Comparison of ENCODE assay signal across 18 cellular contexts in genomic region chr1:22778842-22779520, GRCh38.
A peak's percentile ranks its signal among the peaks of the same experiment; 100 is the strongest.
DNase-seq lines count a peak whose midpoint lies in the region; ATAC-seq and TF ChIP-seq lines count a peak whose summit lies in the region.
"Had no signal": no experiment of that assay in that cellular context is flagged by ENCODE, and none has a peak within 500 bp of the region (broad histone marks: within the 10 kb centered on the region; RNA-seq: fewer than 3 reads in every experiment).

No MANE protein-coding gene starts in this region.

- intact Hi-C loops in Right ventricle myocardium superior (cut with DNase I): loop anchor here (10.0 kb wide), 1 partner anchor 54 kb away; no protein-coding TSS in a partner anchor
- intact Hi-C loops in cardiac septum (cut with DNase I): no loop called here
- intact Hi-C loops in ovary (cut with DNase I): no loop called here
- intact Hi-C loops in aorta (cut with DNase I): no loop called here

- 7 to 12% (median 10%) methylated on average over 9 of the region's 9 CpGs for WGBS in ovary, 3 donors
- 7 to 8% methylated on average over 9 of the region's 9 CpGs for WGBS in aorta, 2 donors

- no peak for TF ChIP-seq POLR2A in ovary (IDR thresholded peaks at IDR 0.05)

- no peak for TF ChIP-seq EP300 in ovary (IDR thresholded peaks at IDR 0.05)

- DNase-seq in Right ventricle myocardium superior (peak; percentile 75), cardiac septum (ENCODE audit: low spot score) (no peak), hypothalamus (lab: John Stamatoyannopoulos, UW) (peak in 42 of 51 donors; percentile 19 to 86 (median 60)), ovary (peak; percentile 68 to 89 (median 83)), aorta (peak in 1 of 2 donors; percentile 55), NCI-H526 (lab: John Stamatoyannopoulos, UW) (no peak), glutamatergic neuron (no peak)
- DNase-seq: activated CD4-positive, alpha-beta T cell treated with anti-CD3 and anti-CD28 coated beads, Interleukin-2, amount 50 U/mL, for 48 hours; amniotic stem cell; CD8-positive, alpha-beta T cell; EL; NCI-H1048; NCI-H2171 treated with DMSO at 0.1 percent for 48 hours had no signal

- ATAC-seq in Right ventricle myocardium superior (ENCODE audit: poor library complexity) (peak; percentile 80), aorta (ENCODE audit: low FRiP score) (peak; percentile 47)
- no peak for ATAC-seq in activated CD4-positive, CD25-positive, alpha-beta regulatory T cell treated with anti-CD3 and anti-CD28 coated beads, Interleukin-2, amount 50 U/mL, for 24 hours
- ATAC-seq: CD8-positive, alpha-beta T cell; HCT116; HepG2 had no signal

- peaks cover 8% of the 10 kb centered on the region for H3K27me3 Mint-ChIP-seq in glutamatergic neuron (ENCODE audit: unreplicated experiment)
- H3K27me3 Mint-ChIP-seq: progenitor cell of endocrine pancreas had no signal

- peaks cover 3% of the 10 kb centered on the region for H3K9me3 Mint-ChIP-seq in glutamatergic neuron (ENCODE audit: unreplicated experiment)
- H3K9me3 Mint-ChIP-seq: CD8-positive, alpha-beta T cell had no signal

- H3K36me3 ChIP-seq in ovary (no peaks in the 10 kb centered on the region), aorta (ENCODE audit: control insufficient read depth in 1 of 2, insufficient read depth in 2 of 2, low read length in 1 of 2) (no peaks in the 10 kb centered on the region)

- peak overlapping the region in 1 of 2 donors; percentile 69 for H3K27ac ChIP-seq in ovary
- H3K27ac ChIP-seq in aorta (ENCODE audit: low read depth in 1 of 2, low read length in 2 of 2): no peak overlapping the region
- H3K27ac ChIP-seq: SK-N-MC had no signal

- H3K9me3 ChIP-seq in ovary: no peaks in the 10 kb centered on the region
- no peaks in the 10 kb centered on the region for H3K9me3 ChIP-seq in aorta (ENCODE audit: control insufficient read depth, low read length)

- no peak overlapping the region for H3K27ac Mint-ChIP-seq in glutamatergic neuron (ENCODE audit: unreplicated experiment)
- H3K27ac Mint-ChIP-seq: CD8-positive, alpha-beta T cell; progenitor cell of endocrine pancreas had no signal

- no peaks in the 10 kb centered on the region for H3K36me3 Mint-ChIP-seq in glutamatergic neuron (ENCODE audit: unreplicated experiment)
- H3K36me3 Mint-ChIP-seq: CD8-positive, alpha-beta T cell had no signal

- H3K4me1 ChIP-seq in ovary (ENCODE audit: insufficient read depth) (peaks cover 14% of the 10 kb centered on the region), aorta (ENCODE audit: control insufficient read depth in 1 of 2, insufficient read depth in 2 of 2, low read length in 2 of 2) (no peaks in the 10 kb centered on the region)

- no peak overlapping the region for H3K4me3 ChIP-seq in ovary
- no peak overlapping the region for H3K4me3 ChIP-seq in aorta (ENCODE audit: low read length in 2 of 2)
- H3K4me3 ChIP-seq: SK-N-MC had no signal

- H3K27me3 ChIP-seq in ovary (no peaks in the 10 kb centered on the region), aorta (ENCODE audit: control insufficient read depth in 1 of 2, insufficient read depth in 2 of 2, low read length in 1 of 2) (no peaks in the 10 kb centered on the region)

- H3K4me1 Mint-ChIP-seq in glutamatergic neuron (ENCODE audit: low read depth, unreplicated experiment): peaks cover 6% of the 10 kb centered on the region

- no peak overlapping the region for H3K4me3 Mint-ChIP-seq in glutamatergic neuron (ENCODE audit: unreplicated experiment)
- H3K4me3 Mint-ChIP-seq: CD8-positive, alpha-beta T cell had no signal

- TF ChIP-seq CTCF in ovary (IDR thresholded peaks at IDR 0.05) (no peak), glutamatergic neuron (IDR thresholded peaks at IDR 0.05; ENCODE audit: partially characterized antibody, unreplicated experiment) (no peak)

Comparison
In these comparisons a context has a peak if more than half of its experiments do, and no peak if none do; other contexts are left out.
1. DNase-seq: peak in Right ventricle myocardium superior (single experiment), hypothalamus (42 of 51) and ovary (5 of 5); none in cardiac septum (single experiment), NCI-H526 (0 of 2) and glutamatergic neuron (single experiment).
2. ATAC-seq: peak in Right ventricle myocardium superior (single experiment) and aorta (single experiment); none in activated CD4-positive, CD25-positive, alpha-beta regulatory T cell treated with anti-CD3 and anti-CD28 coated beads, Interleukin-2, amount 50 U/mL, for 24 hours (0 of 2).